2 cellular contexts compared by ENCODE assay signal in the genomic region with DNA sequence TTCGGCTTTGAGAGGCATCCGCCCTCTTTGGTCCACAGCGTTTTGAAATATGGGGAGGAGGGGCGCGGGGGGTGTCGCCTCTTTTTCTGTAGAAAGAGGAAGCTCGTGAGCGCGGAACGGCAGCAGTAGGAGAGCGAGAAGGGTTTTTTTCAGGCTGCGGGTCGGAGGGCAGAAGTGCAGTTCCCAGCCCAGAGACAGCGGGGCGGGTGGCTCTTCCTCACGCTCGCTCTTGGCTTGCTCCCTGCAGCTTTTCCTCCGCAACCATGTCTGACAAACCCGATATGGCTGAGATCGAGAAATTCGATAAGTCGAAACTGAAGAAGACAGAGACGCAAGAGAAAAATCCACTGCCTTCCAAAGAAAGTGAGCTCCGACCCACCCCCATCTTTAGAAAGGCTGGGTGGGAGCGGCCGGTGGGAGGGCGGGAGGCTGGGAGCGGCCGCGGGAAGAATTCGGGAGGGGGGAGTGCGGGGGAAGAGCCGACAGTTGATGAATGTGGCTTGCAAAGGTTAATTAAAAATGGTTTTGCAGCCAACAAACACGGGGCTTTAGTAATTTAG.
TF ChIP-seq lines count a peak whose summit lies in the region.

No MANE protein-coding gene starts in this region.

TF ChIP-seq in IMR-90, 13 proteins besides CTCF, POLR2A, EP300 and RAD21:
- 0 out of 2 replicates have a peak, but pooled peaks have one; percentile 40 for TF ChIP-seq CHD1 (IDR thresholded peaks at IDR 0.05; ENCODE audit: low read depth, low read length)
- TF ChIP-seq ELK1 (IDR thresholded peaks at IDR 0.05; ENCODE audit: borderline replicate concordance, low read depth, low read length), result no peak

TF ChIP-seq in liver, 16 proteins besides CTCF, POLR2A, EP300 and RAD21:
- TF ChIP-seq GABPA (IDR thresholded peaks at IDR 0.05 in 1 of 2, conservative IDR thresholded peaks at IDR 0.05 in 1 of 2) (no peak), HNF4A (conservative IDR thresholded peaks at IDR 0.05) (no peak), REST (IDR thresholded peaks at IDR 0.05) (no peak), RXRA (IDR thresholded peaks at IDR 0.05) (no peak), NR2F2 (IDR thresholded peaks at IDR 0.05) (no peak), HNF4G (IDR thresholded peaks at IDR 0.05) (no peak), ZBTB33 (IDR thresholded peaks at IDR 0.05) (no peak), TAF1 (conservative IDR thresholded peaks at IDR 0.05) (no peak), JUND (IDR thresholded peaks at IDR 0.05) (no peak), FOXA2 (IDR thresholded peaks at IDR 0.05) (no peak), SP1 (IDR thresholded peaks at IDR 0.05) (no peak), YY1 (IDR thresholded peaks at IDR 0.05) (no peak), FOXA1 (IDR thresholded peaks at IDR 0.05) (no peak), EGR1 (IDR thresholded peaks at IDR 0.05; ENCODE audit: low read depth in 2 of 2) (no peak)
- TF ChIP-seq, protein P1, sequence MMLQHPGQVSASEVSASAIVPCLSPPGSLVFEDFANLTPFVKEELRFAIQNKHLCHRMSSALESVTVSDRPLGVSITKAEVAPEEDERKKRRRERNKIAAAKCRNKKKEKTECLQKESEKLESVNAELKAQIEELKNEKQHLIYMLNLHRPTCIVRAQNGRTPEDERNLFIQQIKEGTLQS (IDR thresholded peaks at IDR 0.05), result no peak
- TF ChIP-seq, protein P2, sequence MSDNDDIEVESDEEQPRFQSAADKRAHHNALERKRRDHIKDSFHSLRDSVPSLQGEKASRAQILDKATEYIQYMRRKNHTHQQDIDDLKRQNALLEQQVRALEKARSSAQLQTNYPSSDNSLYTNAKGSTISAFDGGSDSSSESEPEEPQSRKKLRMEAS (IDR thresholded peaks at IDR 0.05), result no peak
